Comparison of ENCODE assay signal across 21 cellular contexts in genomic region chr1:178023181-178023618, GRCh38. TPM values are rescaled to one million over a fixed set of nuclear protein-coding genes. Genes with fewer than 3 reads are reported as not detected.
A peak's percentile ranks its signal among the peaks of the same experiment; 100 is the strongest.
DNase-seq lines count a peak whose midpoint lies in the region; ATAC-seq, FAIRE-seq and TF ChIP-seq lines count a peak whose summit lies in the region.
"Had no signal": no experiment of that assay in that cellular context is flagged by ENCODE, and none has a peak within 500 bp of the region (broad histone marks: within the 10 kb centered on the region; RNA-seq: fewer than 3 reads in every experiment).

No MANE protein-coding gene starts in this region.

- peak; percentile 28 for DNase-seq in DMS53 treated with DMSO at 0.1 percent for 48 hours (lab: John Stamatoyannopoulos, UW; ENCODE audit: unreplicated experiment)
- no peak for DNase-seq in RCC 7860 (ENCODE audit: low spot score)
- no peak for DNase-seq in KBM-7
- DNase-seq in AG08396 (ENCODE audit: low spot score) = no peak
- DNase-seq in OCI-M2 (lab: John Stamatoyannopoulos, UW; ENCODE audit: unreplicated experiment) = no peak
- DNase-seq: adrenal gland; CD4-positive, CD25-positive, alpha-beta regulatory T cell; mesendoderm; NCI-H2081 treated with DMSO at 0.1 percent for 48 hours; NCI-H524; nephron progenitor cell; stimulated activated naive CD4-positive, alpha-beta T cell treated with Interleukin-2 at 50 U/mL for 16 hours; T1000; trophoblast cell had no signal

- TF ChIP-seq RAD21 in liver (IDR thresholded peaks at IDR 0.05) = peak in 1 of 2 donors; percentile 9

- FAIRE-seq in RCC 7860 (lab: Jason Lieb, UNC) = peak; percentile 2
- FAIRE-seq: K562 had no signal

- H3K9me3 ChIP-seq in liver (ENCODE audit: control insufficient read depth in 4 of 4, low read length in 3 of 4) = no peaks in the 10 kb centered on the region
- H3K9me3 ChIP-seq: adrenal gland had no signal

- no peak for TF ChIP-seq CTCF in liver (IDR thresholded peaks at IDR 0.05; ENCODE audit: low read depth, low read length, missing input control)

- WGBS in liver = 47% methylated on average over 2 of the region's 2 CpGs

- H3K27me3 ChIP-seq in liver (ENCODE audit: control insufficient read depth in 4 of 4, insufficient read depth in 4 of 4, low read length in 3 of 4) = no peaks in the 10 kb centered on the region
- H3K27me3 ChIP-seq: adrenal gland, cardiac muscle cell had no signal

- H3K9ac ChIP-seq in liver (ENCODE audit: low read depth in 1 of 2, low read length in 2 of 2) = peak overlapping the region in 1 of 2 donors; percentile 13

- peaks cover 6 to 24% (median 19%) of the 10 kb centered on the region in 4 donors for H3K4me1 ChIP-seq in liver (ENCODE audit: control insufficient read depth in 4 of 4, insufficient read depth in 4 of 4, low read length in 3 of 4)
- H3K4me1 ChIP-seq: adrenal gland had no signal

- no peak overlapping the region for H3K4me3 ChIP-seq in liver (ENCODE audit: low read depth in 1 of 3, low read length in 3 of 3)
- H3K4me3 ChIP-seq: adrenal gland, cardiac muscle cell, K562, SK-N-MC had no signal

- peak; percentile 70 for ATAC-seq in HG02610 (IDR thresholded peaks at IDR 0.05; ENCODE audit: unreplicated experiment)
- ATAC-seq in HG03280 (IDR thresholded peaks at IDR 0.05; ENCODE audit: unreplicated experiment) = no peak
- ATAC-seq: K562 had no signal

- H3K36me3 ChIP-seq in liver (ENCODE audit: control insufficient read depth in 4 of 4, insufficient read depth in 3 of 4, low read depth in 1 of 4, low read length in 3 of 4) = peaks cover 1 to 11% (median 9%) of the 10 kb centered on the region in 4 donors
- H3K36me3 ChIP-seq: adrenal gland, cardiac muscle cell had no signal

- in situ Hi-C loops in KBM-7 (cut with MboI; ENCODE audit: low pct_unique_long_range_greater_than_20kb, low sequenced_read_pairs) = no loop called here

- peak overlapping the region; percentile 68 to 73 for H3K27ac ChIP-seq in liver (ENCODE audit: low read depth in 1 of 2, low read length in 2 of 2)
- H3K27ac ChIP-seq: adrenal gland, cardiac muscle cell, HL-60, SK-N-MC had no signal

TF ChIP-seq in liver, 16 proteins besides CTCF, POLR2A, EP300 and RAD21:
- peak; percentile 30 for TF ChIP-seq ATF3 (IDR thresholded peaks at IDR 0.05)
- peak; percentile 66 for TF ChIP-seq SP1 (IDR thresholded peaks at IDR 0.05)
- peak; percentile 80 to 81 for TF ChIP-seq RXRA (IDR thresholded peaks at IDR 0.05)
- no peak for TF ChIP-seq TAF1 (conservative IDR thresholded peaks at IDR 0.05)
- TF ChIP-seq YY1 (IDR thresholded peaks at IDR 0.05) = peak; percentile 24
- TF ChIP-seq REST (IDR thresholded peaks at IDR 0.05) = peak; percentile 34
- TF ChIP-seq JUND (IDR thresholded peaks at IDR 0.05) = peak in 1 of 2 donors; percentile 38
- TF ChIP-seq FOXA1 (IDR thresholded peaks at IDR 0.05) = no peak
- peak in 1 of 2 donors; percentile 47 for TF ChIP-seq HNF4A (conservative IDR thresholded peaks at IDR 0.05)

RNA-seq across cellular contexts. Expression of gene SEC16B, which starts 53.3 kb away (rescaled TPM):
- 10 to 100 TPM; 15.2 to 56.8 TPM for total RNA-seq in liver
- polyA plus RNA-seq in liver = 10 to 100 TPM; 10.9 to 43.6 TPM
- total RNA-seq: CD4-positive, CD25-positive, alpha-beta regulatory T cell; K562 had no signal
- polyA plus RNA-seq: CD4-positive, CD25-positive, alpha-beta regulatory T cell; K562 had no signal
